27 cellular contexts compared by ENCODE assay signal in genomic region chr3:19074257-19074938, GRCh38.
DNase-seq lines count a peak whose midpoint lies in the region; ATAC-seq and TF ChIP-seq lines count a peak whose summit lies in the region.
"Had no signal": no experiment of that assay in that cellular context is flagged by ENCODE, and none has a peak within 500 bp of the region (broad histone marks: within the 10 kb centered on the region; RNA-seq: fewer than 3 reads in every experiment).

No MANE protein-coding gene starts in this region.

- ATAC-seq in WTC11 (peak; percentile 95), HG03025 (IDR thresholded peaks at IDR 0.05; ENCODE audit: low FRiP score, unreplicated experiment) (no peak), left lobe of liver (no peak)
- ATAC-seq: activated T-cell treated with anti-CD3 and anti-CD28 coated beads, Interleukin-2, amount 50 U/mL, for 4 hours; HCT116; Panc1; psoas muscle had no signal

- no peak for TF ChIP-seq CTCF in WTC11 (IDR thresholded peaks at IDR 0.05)

- H3K27ac Mint-ChIP-seq in WTC11 = peak overlapping the region; percentile 93
- H3K27ac Mint-ChIP-seq: T-helper 1 cell treated with Interleukin-12 subunit alpha and Interleukin-12 subunit beta and Interleukin-4 antibody, amounts not matched to agents 30 μg/mL and 1 μg/mL, for 36 hours had no signal

- 0 out of 2 replicates have a peak overlapping the region, but pooled peaks have one; percentile 10 for H3K4me3 Mint-ChIP-seq in WTC11
- H3K4me3 Mint-ChIP-seq: activated T-cell treated with anti-CD3 and anti-CD28 coated beads, Interleukin-2, amount 50 U/mL, for 4 hours; T-helper 1 cell treated with Interleukin-12 subunit alpha and Interleukin-12 subunit beta and Interleukin-4 antibody, amounts not matched to agents 30 μg/mL and 1 μg/mL, for 36 hours had no signal

- peaks cover 53% of the 10 kb centered on the region for H3K4me1 Mint-ChIP-seq in WTC11

- peak; percentile 4 for DNase-seq in G401 (ENCODE audit: low spot score)
- peak; percentile 47 to 62 for DNase-seq in Kasumi-1 (lab: John Stamatoyannopoulos, UW)
- DNase-seq in WTC11 (ENCODE audit: low spot score) = peak; percentile 22
- DNase-seq in iPS-NIHi11 (ENCODE audit: low spot score) = peak; percentile 70
- DNase-seq in amygdala (lab: John Stamatoyannopoulos, UW) = no peak
- no peak for DNase-seq in stimulated activated CD4-positive, alpha-beta T cell treated with anti-CD3 and anti-CD28 coated beads, Interleukin-4, amount 100 ng/mL, for 4 hours
- DNase-seq in left lobe of liver (ENCODE audit: low spot score) = no peak
- DNase-seq: ACHN; activated CD4-positive, alpha-beta T cell treated with anti-CD3 and anti-CD28 coated beads for 4 hours; activated CD8-positive, alpha-beta memory T cell treated with anti-CD3 and anti-CD28 coated beads for 24 hours; activated T-cell treated with anti-CD3 and anti-CD28 coated beads, Interleukin-2, amount 50 U/mL, for 4 hours; adrenal gland; Caco-2; cortex of kidney; DND-41; foreskin melanocyte; IMR-90; NCI-H1417; NCI-H2107; NCI-H510A treated with DMSO at 0.1 percent for 48 hours; NK-92 treated with Interleukin-12 subunit alpha and Interleukin-12 subunit beta, amount 100 ng/mL, for 24 hours; upper lobe of right lung had no signal

- POLR2A ChIA-PET in WTC11 (lab: Charles Lee) = interaction anchor here (0.5 kb wide), 1 partner anchor 1116 kb away, joined by 4 read pairs; no protein-coding TSS in a partner anchor

- in situ Hi-C loops in G401 (cut with HindIII; ENCODE audit: low sequenced_read_pairs) = no loop called here

- H3K36me3 Mint-ChIP-seq in WTC11 = peaks cover 34% of the 10 kb centered on the region

- H3K27me3 Mint-ChIP-seq in WTC11 (ENCODE audit: low read depth) = no peaks in the 10 kb centered on the region

- H3K9me3 Mint-ChIP-seq in WTC11 = peaks cover 27% of the 10 kb centered on the region
- H3K9me3 Mint-ChIP-seq: activated T-cell treated with anti-CD3 and anti-CD28 coated beads, Interleukin-2, amount 50 U/mL, for 4 hours; T-helper 1 cell treated with Interleukin-12 subunit alpha and Interleukin-12 subunit beta and Interleukin-4 antibody, amounts not matched to agents 30 μg/mL and 1 μg/mL, for 36 hours had no signal

- CTCF ChIA-PET in WTC11 (lab: Charles Lee) = interaction anchor here (1.5 kb wide), 1 partner anchor 9 kb away, joined by 5 read pairs; no protein-coding TSS in a partner anchor

TF ChIP-seq in WTC11, 78 proteins besides CTCF, POLR2A, EP300 and RAD21:
- TF ChIP-seq ATF1 (CRISPR knock-in tag; IDR thresholded peaks at IDR 0.05) = no peak
- no peak for TF ChIP-seq PRDM15 (CRISPR knock-in tag; IDR thresholded peaks at IDR 0.05)
- peak; percentile 27; the same call in 1 of the 2 replicates for TF ChIP-seq TEAD1 (CRISPR knock-in tag; IDR thresholded peaks at IDR 0.05)

Comparison
In these comparisons a context has a peak if more than half of its experiments do, and no peak if none do; other contexts are left out.
1. DNase-seq: peak in G401 (single experiment), Kasumi-1 (2 of 2), WTC11 (single experiment) and iPS-NIHi11 (single experiment); none in amygdala (0 of 56), stimulated activated CD4-positive, alpha-beta T cell treated with anti-CD3 and anti-CD28 coated beads, Interleukin-4, amount 100 ng/mL, for 4 hours (0 of 2) and left lobe of liver (single experiment).